8 cellular contexts compared by ENCODE assay signal in genomic region chr4:8241895-8242696, GRCh38. TPM values are rescaled to one million over a fixed set of nuclear protein-coding genes. Genes with fewer than 3 reads are reported as not detected.
A peak's percentile ranks its signal among the peaks of the same experiment; 100 is the strongest.
DNase-seq lines count a peak whose midpoint lies in the region; ATAC-seq and TF ChIP-seq lines count a peak whose summit lies in the region.

No MANE protein-coding gene starts in this region.

- H3K36me3 ChIP-seq in BLaER1 (peaks cover 45% of the 10 kb centered on the region), PC-3 (ENCODE audit: low read depth, low read length) (no peaks in the 10 kb centered on the region), stomach (peaks cover 4 to 48% (median 43%) of the 10 kb centered on the region in 4 donors)

- no peaks in the 10 kb centered on the region for H3K9me2 ChIP-seq in PC-3 (replicated peaks; ENCODE audit: low read length)

- peak; percentile 84 for ATAC-seq in GM19043 (IDR thresholded peaks at IDR 0.05; ENCODE audit: low read depth, unreplicated experiment)
- ATAC-seq in PC-3, result peak; percentile 93

- TF ChIP-seq CTCF in PC-3 (conservative IDR thresholded peaks at IDR 0.05; ENCODE audit: low read depth, low read length) (peak; percentile 89), stomach (IDR thresholded peaks at IDR 0.05) (peak in 6 of 7 experiments; percentile 86 to 97 (median 92))

- 29 to 36% (median 33%) methylated on average over 25 to 29 of the region's 29 CpGs for WGBS in stomach, 5 donors

- no peak for TF ChIP-seq EP300 in stomach (IDR thresholded peaks at IDR 0.05)

- H3K27me3 ChIP-seq in BLaER1, result no peaks in the 10 kb centered on the region
- no peaks in the 10 kb centered on the region for H3K27me3 ChIP-seq in PC-3 (ENCODE audit: low read length)
- H3K27me3 ChIP-seq in stomach, result no peaks in the 10 kb centered on the region

- H4K20me1 ChIP-seq in BLaER1, result peaks cover 42% of the 10 kb centered on the region
- H4K20me1 ChIP-seq in PC-3 (ENCODE audit: low read length), result no peaks in the 10 kb centered on the region

- intact Hi-C loops in PC-3 (cut with micrococcal nuclease) (loop anchor here (1.0 kb wide), 1 partner anchor 161 kb away; no protein-coding TSS in a partner anchor), stomach (cut with DNase I; ENCODE audit: low total_unique reads) (loop anchor here (5.0 kb wide), 1 partner anchor 165 kb away; no protein-coding TSS in a partner anchor)

- no TSS peak for BruUV-seq in PC-3 (replicated peaks; lab: Mats Ljungman, UMichigan)

- no peaks in the 10 kb centered on the region for H3F3A ChIP-seq in PC-3 (ENCODE audit: low read length, unreplicated experiment)

- H3K4me3 ChIP-seq in BLaER1 (no peak overlapping the region), PC-3 (ENCODE audit: low read length) (no peak overlapping the region), stomach (no peak overlapping the region)

- CTCF ChIA-PET in PC-3 (lab: Charles Lee), result interaction anchor here (0.6 to 1.0 kb wide), 3 partner anchors 16 to 168 kb away, joined by 3 to 6 read pairs (median 4); no protein-coding TSS in a partner anchor

- POLR2A ChIA-PET in PC-3 (lab: Charles Lee; ENCODE audit: unreplicated experiment), result no interaction called here

- H3K4me2 ChIP-seq in BLaER1, result peak overlapping the region; percentile 61
- H3K4me2 ChIP-seq in PC-3 (ENCODE audit: low read length), result no peak overlapping the region

- H3K9me3 ChIP-seq in BLaER1, result no peaks in the 10 kb centered on the region
- H3K9me3 ChIP-seq in PC-3 (ENCODE audit: low read length), result no peaks in the 10 kb centered on the region
- no peaks in the 10 kb centered on the region for H3K9me3 ChIP-seq in stomach

- DNase-seq in HT-29 (ENCODE audit: low spot score) (peak; percentile 67), PC-3 (peak; percentile 75), fibroblast of the conjunctiva (ENCODE audit: low read depth) (peak; percentile 82), non-pigmented ciliary epithelial cell (ENCODE audit: low read depth) (peak; percentile 60), stomach (peak; percentile 85)
- DNase-seq in activated T-helper 1 cell treated with anti-CD3 and anti-CD28 coated beads, Interleukin-2, amount 50 U/mL, for 16 hours (ENCODE audit: low read depth in 1 of 2, low spot score in 1 of 2), result peak; percentile 63 to 80

- H3K4me1 ChIP-seq in BLaER1 (peaks cover 74% of the 10 kb centered on the region), PC-3 (ENCODE audit: insufficient read depth, low read length) (peaks cover 8% of the 10 kb centered on the region), stomach (peaks cover 5 to 41% (median 19%) of the 10 kb centered on the region in 4 donors)

- H2AFZ ChIP-seq in PC-3 (ENCODE audit: low read length), result no peak overlapping the region; the same call in 1 of the 2 replicates

- H3K9ac ChIP-seq in BLaER1, result no peak overlapping the region
- H3K9ac ChIP-seq in PC-3 (ENCODE audit: low read length), result 0 out of 2 replicates have a peak overlapping the region, but pooled peaks have one; percentile 17

- no peaks in the 10 kb centered on the region for H3K79me2 ChIP-seq in PC-3 (ENCODE audit: low read length)

- TF ChIP-seq POLR2A in stomach (IDR thresholded peaks at IDR 0.05), result no peak

- 0 out of 2 replicates have a peak overlapping the region, but pooled peaks have one; percentile 22 for H3K27ac ChIP-seq in BLaER1
- H3K27ac ChIP-seq in PC-3 (ENCODE audit: low read length), result no peak overlapping the region
- peak overlapping the region in 2 of 5 donors; percentile 32 to 57 for H3K27ac ChIP-seq in stomach

RNA-seq across cellular contexts. Expression of gene HTRA3, which starts 27.5 kb away (rescaled TPM):
- not detected in 2 replicates for total RNA-seq in HT-29 (2014; rRNA removed; shearing (Covaris generic))
- total RNA-seq in PC-3 (2014; rRNA removed) (2.8 and 4.0 TPM in 2 replicates), stomach (10 to 100 TPM; 15.6 to 26.8 (median 24.6) TPM)
- polyA plus RNA-seq in stomach, result 1 to 10 TPM; 6.6 to 9.9 (median 7.9) TPM

RNA-seq across cellular contexts. Expression of gene SH3TC1, which starts 43.0 kb away (rescaled TPM):
- 22.6 and 32.0 TPM in 2 replicates for total RNA-seq in HT-29 (2014; rRNA removed; shearing (Covaris generic))
- total RNA-seq in PC-3 (2014; rRNA removed) (22.6 and 23.1 TPM in 2 replicates), stomach (10 to 100 TPM; 22.8 to 96.2 (median 52.5) TPM)
- polyA plus RNA-seq in stomach, result 10 to 100 TPM; 12.0 to 18.2 (median 13.9) TPM
